ENCODE assay signal across 12 cellular contexts in genomic region chr1:2047749-2048729, GRCh38. TPM values are rescaled to one million over a fixed set of nuclear protein-coding genes. Genes with fewer than 3 reads are reported as not detected.
DNase-seq lines count a peak whose midpoint lies in the region; ATAC-seq and TF ChIP-seq lines count a peak whose summit lies in the region.
"Had no signal": no experiment of that assay in that cellular context is flagged by ENCODE, and none has a peak within 500 bp of the region (broad histone marks: within the 10 kb centered on the region; RNA-seq: fewer than 3 reads in every experiment).

No MANE protein-coding gene starts in this region.

- no peak for TF ChIP-seq CTCF in Caco-2 (IDR thresholded peaks at IDR 0.05; ENCODE audit: insufficient read depth in 1 of 2, low read depth in 1 of 2, low read length in 1 of 2, severe bottlenecking in 1 of 2, unreplicated experiment in 1 of 2)

- H3K4me1 ChIP-seq in BLaER1 treated with 17β-estradiol and CSF1 and Interleukin-3, amounts not matched to agents 10 nM and 100 nM: peaks cover 36 to 95% (median 90%) of the 10 kb centered on the region in 10 experiments
- peaks cover 29% of the 10 kb centered on the region for H3K4me1 ChIP-seq in Caco-2

- H3K36me3 Mint-ChIP-seq in Caco-2 (ENCODE audit: insufficient read depth, unreplicated experiment): peaks cover 13% of the 10 kb centered on the region
- no peaks in the 10 kb centered on the region for H3K36me3 Mint-ChIP-seq in activated naive CD8-positive, alpha-beta T cell treated with anti-CD3 and anti-CD28 coated beads, Interleukin-2, amount 10 ng/mL, durations not matched to agents 7 days and 5 days
- no peaks in the 10 kb centered on the region for H3K36me3 Mint-ChIP-seq in naive thymus-derived CD8-positive, alpha-beta T cell

- ATAC-seq in activated naive CD8-positive, alpha-beta T cell treated with anti-CD3 and anti-CD28 coated beads, Interleukin-2, amount 10 ng/mL, durations not matched to agents 7 days and 5 days (ENCODE audit: low read depth): no peak
- ATAC-seq in naive thymus-derived CD8-positive, alpha-beta T cell: no peak

- peaks cover 55 to 84% (median 65%) of the 10 kb centered on the region in 11 experiments for H3K27me3 ChIP-seq in BLaER1 treated with 17β-estradiol and CSF1 and Interleukin-3, amounts not matched to agents 10 nM and 100 nM
- no peaks in the 10 kb centered on the region for H3K27me3 ChIP-seq in Caco-2 (replicated peaks; ENCODE audit: control insufficient read depth, insufficient read depth, low read length)

- peaks cover 21% of the 10 kb centered on the region for H3K4me1 Mint-ChIP-seq in Caco-2 (ENCODE audit: low read depth, unreplicated experiment)
- peaks cover 17% of the 10 kb centered on the region for H3K4me1 Mint-ChIP-seq in activated naive CD8-positive, alpha-beta T cell treated with anti-CD3 and anti-CD28 coated beads, Interleukin-2, amount 10 ng/mL, durations not matched to agents 7 days and 5 days
- H3K4me1 Mint-ChIP-seq in naive thymus-derived CD8-positive, alpha-beta T cell: peaks cover 26 to 37% (median 32%) of the 10 kb centered on the region in 4 donors

- peak overlapping the region; percentile 52 for H3K27ac Mint-ChIP-seq in Caco-2 (ENCODE audit: unreplicated experiment)
- peak overlapping the region; percentile 22 for H3K27ac Mint-ChIP-seq in activated naive CD8-positive, alpha-beta T cell treated with anti-CD3 and anti-CD28 coated beads, Interleukin-2, amount 10 ng/mL, durations not matched to agents 7 days and 5 days
- peak overlapping the region in 6 of 10 donors; percentile 25 to 88 (median 46) for H3K27ac Mint-ChIP-seq in naive thymus-derived CD8-positive, alpha-beta T cell

- no peaks in the 10 kb centered on the region for H3K27me3 Mint-ChIP-seq in Caco-2 (ENCODE audit: insufficient read depth, unreplicated experiment)
- H3K27me3 Mint-ChIP-seq in activated naive CD8-positive, alpha-beta T cell treated with anti-CD3 and anti-CD28 coated beads, Interleukin-2, amount 10 ng/mL, durations not matched to agents 7 days and 5 days: peaks cover 6% of the 10 kb centered on the region
- peaks cover 0 to 10% (median 3%) of the 10 kb centered on the region in 5 donors for H3K27me3 Mint-ChIP-seq in naive thymus-derived CD8-positive, alpha-beta T cell

- H3K4me3 Mint-ChIP-seq in Caco-2 (ENCODE audit: unreplicated experiment): peak overlapping the region; percentile 78
- H3K4me3 Mint-ChIP-seq in activated naive CD8-positive, alpha-beta T cell treated with anti-CD3 and anti-CD28 coated beads, Interleukin-2, amount 10 ng/mL, durations not matched to agents 7 days and 5 days: peak overlapping the region; percentile 12
- H3K4me3 Mint-ChIP-seq in naive thymus-derived CD8-positive, alpha-beta T cell: peak overlapping the region; percentile 26 to 84 (median 64)

- H3K9ac ChIP-seq in BLaER1 treated with 17β-estradiol and CSF1 and Interleukin-3, amounts not matched to agents 10 nM and 100 nM: 0 out of 22 replicates have a peak overlapping the region, but pooled peaks of 1 of the 11 experiments have one; percentile 27

- no peaks in the 10 kb centered on the region for H3K9me3 Mint-ChIP-seq in Caco-2 (ENCODE audit: unreplicated experiment)
- no peaks in the 10 kb centered on the region for H3K9me3 Mint-ChIP-seq in activated naive CD8-positive, alpha-beta T cell treated with anti-CD3 and anti-CD28 coated beads, Interleukin-2, amount 10 ng/mL, durations not matched to agents 7 days and 5 days
- H3K9me3 Mint-ChIP-seq in naive thymus-derived CD8-positive, alpha-beta T cell: no peaks in the 10 kb centered on the region

- H3K4me2 ChIP-seq in BLaER1 treated with 17β-estradiol and CSF1 and Interleukin-3, amounts not matched to agents 10 nM and 100 nM: peak overlapping the region in 8 of 11 experiments; percentile 21 to 89 (median 83); a peak in 13 of 22 replicates

- no peaks in the 10 kb centered on the region for H3K36me3 ChIP-seq in BLaER1 treated with 17β-estradiol and CSF1 and Interleukin-3, amounts not matched to agents 10 nM and 100 nM
- H3K36me3 ChIP-seq in Caco-2 (ENCODE audit: control insufficient read depth, insufficient read depth, low read length): no peaks in the 10 kb centered on the region

- H3K27ac ChIP-seq in BLaER1 treated with 17β-estradiol and CSF1 and Interleukin-3, amounts not matched to agents 10 nM and 100 nM: no peak overlapping the region

- no peak overlapping the region for H3K4me3 ChIP-seq in BLaER1 treated with 17β-estradiol and CSF1 and Interleukin-3, amounts not matched to agents 10 nM and 100 nM
- no peak overlapping the region for H3K4me3 ChIP-seq in Caco-2 (ENCODE audit: low read depth, low read length)

- CTCF ChIA-PET in Caco-2 (lab: Charles Lee): no interaction called here

- intact Hi-C loops in Caco-2 (cut with micrococcal nuclease; ENCODE audit: unreplicated experiment): loop anchor here (5.0 kb wide), 1 partner anchor 46 kb away; the partner anchor contains the start of gene CFAP74

- BruUV-seq in Caco-2 (replicated peaks; lab: Mats Ljungman, UMichigan): no TSS peak

- no peak for DNase-seq in Caco-2
- no peak for DNase-seq in activated naive CD8-positive, alpha-beta T cell treated with anti-CD3 and anti-CD28 coated beads, Interleukin-2, amount 10 ng/mL, durations not matched to agents 7 days and 5 days
- DNase-seq in naive thymus-derived CD8-positive, alpha-beta T cell: no peak
- DNase-seq in hippocampal formation (lab: John Stamatoyannopoulos, UW): no peak
- DNase-seq in NCI-H1417 treated with DMSO at 0.1 percent for 48 hours (lab: John Stamatoyannopoulos, UW): no peak
- DNase-seq in SHP77 treated with DMSO at 0.1 percent for 48 hours (lab: John Stamatoyannopoulos, UW): no peak
- DNase-seq: C1 segment of cervical spinal cord; central memory CD4-positive, alpha-beta T cell; NCI-H1092 treated with DMSO at 0.1 percent for 48 hours had no signal

- POLR2A ChIA-PET in Caco-2 (lab: Charles Lee): no interaction called here
- POLR2A ChIA-PET in activated naive CD8-positive, alpha-beta T cell treated with anti-CD3 and anti-CD28 coated beads, Interleukin-2, amount 10 ng/mL, durations not matched to agents 7 days and 5 days (lab: Charles Lee): no interaction called here
- POLR2A ChIA-PET in naive thymus-derived CD8-positive, alpha-beta T cell (lab: Charles Lee): no interaction called here

- peaks cover 0 to 50% (median 14%) of the 10 kb centered on the region in 11 experiments; a peak in 12 of 22 replicates for H4K20me1 ChIP-seq in BLaER1 treated with 17β-estradiol and CSF1 and Interleukin-3, amounts not matched to agents 10 nM and 100 nM

- no peaks in the 10 kb centered on the region for H3K9me3 ChIP-seq in BLaER1 treated with 17β-estradiol and CSF1 and Interleukin-3, amounts not matched to agents 10 nM and 100 nM (replicated peaks in 1 of 11)
- no peaks in the 10 kb centered on the region for H3K9me3 ChIP-seq in Caco-2

RNA-seq across cellular contexts. Expression of gene PRKCZ, which starts 2.2 kb away (rescaled TPM):
- total RNA-seq in Caco-2 (2022): 45.9 and 48.7 TPM in 2 replicates
- total RNA-seq in activated naive CD8-positive, alpha-beta T cell treated with anti-CD3 and anti-CD28 coated beads, Interleukin-2, amount 10 ng/mL, durations not matched to agents 7 days and 5 days: 10 to 100 TPM; 24.3 to 24.4 TPM
- 10 to 100 TPM; 29.8 to 33.9 TPM for total RNA-seq in naive thymus-derived CD8-positive, alpha-beta T cell
- 10 to 100 TPM in 1 of 3 donors, 1 to 10 TPM in 2; 7.8 to 11.3 (median 9.2) TPM for polyA plus RNA-seq in naive thymus-derived CD8-positive, alpha-beta T cell

RNA-seq across cellular contexts. Expression of gene GABRD, which starts 28.9 kb away (rescaled TPM):
- 0.16 and 0.34 TPM in 2 replicates for total RNA-seq in Caco-2 (2022)
- not detected for total RNA-seq in activated naive CD8-positive, alpha-beta T cell treated with anti-CD3 and anti-CD28 coated beads, Interleukin-2, amount 10 ng/mL, durations not matched to agents 7 days and 5 days
- not detected for total RNA-seq in naive thymus-derived CD8-positive, alpha-beta T cell
- not detected for polyA plus RNA-seq in naive thymus-derived CD8-positive, alpha-beta T cell
- total RNA-seq: OCI-LY7, pulmonary artery endothelial cell had no signal

RNA-seq across cellular contexts. Expression of gene CFAP74, which starts 44.5 kb away (rescaled TPM):
- total RNA-seq in Caco-2 (2022): not detected in 2 replicates
- not detected for total RNA-seq in activated naive CD8-positive, alpha-beta T cell treated with anti-CD3 and anti-CD28 coated beads, Interleukin-2, amount 10 ng/mL, durations not matched to agents 7 days and 5 days
- not detected for total RNA-seq in naive thymus-derived CD8-positive, alpha-beta T cell
- not detected for polyA plus RNA-seq in naive thymus-derived CD8-positive, alpha-beta T cell
- total RNA-seq: OCI-LY7, pulmonary artery endothelial cell had no signal

Comparison
In these comparisons a context has a peak if more than half of its experiments do, and no peak if none do; other contexts are left out.
1. H3K4me3 Mint-ChIP-seq: peak in every context shown above with its lines; median percentile 78 in Caco-2; 64 in naive thymus-derived CD8-positive, alpha-beta T cell; 12 in activated naive CD8-positive, alpha-beta T cell treated with anti-CD3 and anti-CD28 coated beads, Interleukin-2, amount 10 ng/mL, durations not matched to agents 7 days and 5 days.